ENCODE assay signal across 8 cellular contexts in genomic region chr14:69260246-69260978, GRCh38. TPM values are rescaled to one million over a fixed set of nuclear protein-coding genes. Genes with fewer than 3 reads are reported as not detected.
DNase-seq lines count a peak whose midpoint lies in the region; ATAC-seq, FAIRE-seq and TF ChIP-seq lines count a peak whose summit lies in the region.

No MANE protein-coding gene starts in this region.

- H3K4me2 ChIP-seq in GM12878 (ENCODE audit: control insufficient read depth, insufficient read depth), result peak overlapping the region; percentile 59

- H3K9me3 ChIP-seq in BE2C (no peaks in the 10 kb centered on the region), GM12878 (replicated peaks; ENCODE audit: control insufficient read depth, insufficient read depth, low read length) (no peaks in the 10 kb centered on the region), suprapubic skin (no peaks in the 10 kb centered on the region)

- WGBS in GM12878 (ENCODE audit: insufficient coverage, insufficient replicate concordance, low lambda C conversion rate, missing lambda C conversion rate), result 4% methylated on average over 61 of the region's 80 CpGs
- no CpG with 5 or more reads among the region's 80 CpGs for WGBS in suprapubic skin

- TF ChIP-seq EP300 in GM12878 (IDR thresholded peaks at IDR 0.05; ENCODE audit: borderline replicate concordance in 1 of 2, control insufficient read depth in 1 of 2, low read depth in 2 of 2, low read length in 2 of 2) (no peak), suprapubic skin (IDR thresholded peaks at IDR 0.05) (no peak)

- ATAC-seq in GM12878 (peak; percentile 10; the same call in 1 of the 3 replicates), GM21825 (IDR thresholded peaks at IDR 0.05; ENCODE audit: unreplicated experiment) (no peak)

- H3K27ac ChIP-seq in GM12878 (ENCODE audit: control insufficient read depth, insufficient read depth), result no peak overlapping the region
- H3K27ac ChIP-seq in suprapubic skin, result peak overlapping the region; percentile 63

- H3K9me3 Mint-ChIP-seq in HFFc6, result no peaks in the 10 kb centered on the region

- BruUV-seq in GM12878 (replicated peaks; lab: Mats Ljungman, UMichigan), result no TSS peak

- no peaks in the 10 kb centered on the region for H3K36me3 ChIP-seq in BE2C
- H3K36me3 ChIP-seq in GM12878 (ENCODE audit: control insufficient read depth in 2 of 2, insufficient read depth in 2 of 2, low read length in 1 of 2), result no peaks in the 10 kb centered on the region
- H3K36me3 ChIP-seq in suprapubic skin, result no peaks in the 10 kb centered on the region

- intact Hi-C loops in GM12878 (cut with micrococcal nuclease; ENCODE audit: unreplicated experiment), result loop anchor here (2.0 kb wide), 1 partner anchor 200 kb away; no protein-coding TSS in a partner anchor

- no peak for FAIRE-seq in GM12878 (lab: Jason Lieb, UNC)

- H3K79me2 ChIP-seq in GM12878 (ENCODE audit: control insufficient read depth, insufficient read depth, low read length), result no peaks in the 10 kb centered on the region

- POLR2A ChIA-PET in GM12878 (lab: Charles Lee), result no interaction called here

- peaks cover 27% of the 10 kb centered on the region for H3K4me1 Mint-ChIP-seq in HFFc6 (ENCODE audit: low read depth)

- H3K27me3 Mint-ChIP-seq in HFFc6 (ENCODE audit: insufficient read depth), result peaks cover 33% of the 10 kb centered on the region

- H3K27me3 ChIP-seq in BE2C, result peaks cover 11% of the 10 kb centered on the region
- peaks cover 22 to 25% of the 10 kb centered on the region in 2 experiments for H3K27me3 ChIP-seq in GM12878 (replicated peaks in 1 of 2; ENCODE audit: control insufficient read depth in 2 of 2, insufficient read depth in 2 of 2, low read length in 1 of 2)
- H3K27me3 ChIP-seq in suprapubic skin, result peaks cover 62% of the 10 kb centered on the region

- no peak overlapping the region for H3K9ac ChIP-seq in GM12878 (ENCODE audit: control insufficient read depth, insufficient read depth, low read length)

- SMC1A ChIA-PET in GM12878 (lab: Charles Lee; ENCODE audit: uncharacterized antibody, unreplicated experiment), result interaction anchor here (1.0 kb wide), 1 partner anchor 49 kb away, joined by 3 read pairs; no protein-coding TSS in a partner anchor

- H3K36me3 Mint-ChIP-seq in HFFc6 (ENCODE audit: low read depth), result no peaks in the 10 kb centered on the region

- CTCF ChIA-PET in GM12878 (lab: Yijun Ruan, JAX), result interaction anchor here (1.0 to 4.2 kb wide), 6 partner anchors 10 to 314 kb away, joined by 3 to 33 read pairs (median 4); partner anchors contain the start of gene CCDC177

- RAD21 ChIA-PET in GM12878 (lab: Charles Lee; ENCODE audit: unreplicated experiment), result interaction anchor here (1.0 to 3.6 kb wide), 5 partner anchors 94 to 221 kb away, joined by 3 to 34 read pairs (median 5); no protein-coding TSS in a partner anchor

- peak overlapping the region; percentile 65 for H3K4me3 Mint-ChIP-seq in HFFc6

- H3K4me1 ChIP-seq in BE2C (peaks cover 19% of the 10 kb centered on the region), GM12878 (ENCODE audit: control insufficient read depth, insufficient read depth, low read length) (peaks cover 4% of the 10 kb centered on the region), suprapubic skin (peaks cover 32% of the 10 kb centered on the region)

- H4K20me1 ChIP-seq in GM12878 (ENCODE audit: control insufficient read depth, insufficient read depth), result no peaks in the 10 kb centered on the region

- TF ChIP-seq POLR2A in GM12878 (IDR thresholded peaks at IDR 0.05; ENCODE audit: low read depth, low read length) (no peak), suprapubic skin (IDR thresholded peaks at IDR 0.05) (no peak)

- peak overlapping the region; percentile 49 for H3K4me3 ChIP-seq in BE2C (ENCODE audit: low read depth, low read length)
- H3K4me3 ChIP-seq in GM12878, result no peak overlapping the region; the same call in 1 of the 2 replicates
- peak overlapping the region; percentile 71 for H3K4me3 ChIP-seq in suprapubic skin

- no peak overlapping the region for H2AFZ ChIP-seq in GM12878 (ENCODE audit: control insufficient read depth, low read depth, low read length)

- DNase-seq in BE2C (peak; percentile 46), HFFc6 (no peak), GM12878 (ENCODE audit: low read depth, low spot score) (no peak), kidney tubule cell (ENCODE audit: low spot score) (peak; percentile 17), suprapubic skin (ENCODE audit: low spot score in 2 of 2) (no peak), SKM-1 (lab: John Stamatoyannopoulos, UW; ENCODE audit: unreplicated experiment) (no peak)
- DNase-seq in effector CD8-positive, alpha-beta T cell (lab: John Stamatoyannopoulos, UW), result no peak

- TF ChIP-seq CTCF in BE2C (IDR thresholded peaks at IDR 0.05; ENCODE audit: low read depth, low read length) (no peak), HFFc6 (IDR thresholded peaks at IDR 0.05) (no peak), GM12878 (IDR thresholded peaks at IDR 0.05 in 2 of 3, conservative IDR thresholded peaks at IDR 0.05 in 1 of 3; ENCODE audit: control insufficient read depth in 2 of 3, extremely low read depth in 1 of 3, insufficient read depth in 1 of 3, low read depth in 3 of 3, low read length in 3 of 3) (no peak), suprapubic skin (IDR thresholded peaks at IDR 0.05) (no peak)

- no peak for TF ChIP-seq RAD21 in GM12878 (IDR thresholded peaks at IDR 0.05; ENCODE audit: insufficient read depth, low read depth, low read length)

- H3K27ac Mint-ChIP-seq in HFFc6, result no peak overlapping the region

- in situ Hi-C loops in GM12878 (cut with MboI), result no loop called here

TF ChIP-seq in GM12878, 131 proteins besides CTCF, POLR2A, EP300 and RAD21 (continues in another document):
- no peak for TF ChIP-seq JUND (IDR thresholded peaks at IDR 0.05; ENCODE audit: low read depth, low read length)
- TF ChIP-seq MTA2 (IDR thresholded peaks at IDR 0.05; ENCODE audit: low read depth), result no peak
- no peak for TF ChIP-seq GABPA (IDR thresholded peaks at IDR 0.05; ENCODE audit: low read depth)
- no peak for TF ChIP-seq SPI1 (IDR thresholded peaks at IDR 0.05; ENCODE audit: borderline replicate concordance, insufficient read depth, low read depth, low read length)
- TF ChIP-seq SP1 (IDR thresholded peaks at IDR 0.05; ENCODE audit: low read depth, low read length), result no peak
- TF ChIP-seq, protein P1, sequence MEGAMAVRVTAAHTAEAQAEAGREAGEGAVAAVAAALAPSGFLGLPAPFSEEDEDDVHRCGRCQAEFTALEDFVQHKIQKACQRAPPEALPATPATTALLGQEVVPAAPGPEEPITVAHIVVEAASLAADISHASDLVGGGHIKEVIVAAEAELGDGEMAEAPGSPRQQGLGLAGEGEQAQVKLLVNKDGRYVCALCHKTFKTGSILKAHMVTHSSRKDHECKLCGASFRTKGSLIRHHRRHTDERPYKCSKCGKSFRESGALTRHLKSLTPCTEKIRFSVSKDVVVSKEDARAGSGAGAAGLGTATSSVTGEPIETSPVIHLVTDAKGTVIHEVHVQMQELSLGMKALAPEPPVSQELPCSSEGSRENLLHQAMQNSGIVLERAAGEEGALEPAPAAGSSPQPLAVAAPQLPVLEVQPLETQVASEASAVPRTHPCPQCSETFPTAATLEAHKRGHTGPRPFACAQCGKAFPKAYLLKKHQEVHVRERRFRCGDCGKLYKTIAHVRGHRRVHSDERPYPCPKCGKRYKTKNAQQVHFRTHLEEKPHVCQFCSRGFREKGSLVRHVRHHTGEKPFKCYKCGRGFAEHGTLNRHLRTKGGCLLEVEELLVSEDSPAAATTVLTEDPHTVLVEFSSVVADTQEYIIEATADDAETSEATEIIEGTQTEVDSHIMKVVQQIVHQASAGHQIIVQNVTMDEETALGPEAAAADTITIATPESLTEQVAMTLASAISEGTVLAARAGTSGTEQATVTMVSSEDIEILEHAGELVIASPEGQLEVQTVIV (IDR thresholded peaks at IDR 0.05; ENCODE audit: borderline replicate concordance, partially characterized antibody), result no peak
- TF ChIP-seq LARP7 (IDR thresholded peaks at IDR 0.05), result no peak
- TF ChIP-seq PAX8 (IDR thresholded peaks at IDR 0.05), result no peak
- TF ChIP-seq CBX5 (IDR thresholded peaks at IDR 0.05; ENCODE audit: low read depth), result no peak
- TF ChIP-seq HDAC2 (IDR thresholded peaks at IDR 0.05), result no peak
- no peak for TF ChIP-seq MLLT1 (IDR thresholded peaks at IDR 0.05)
- peak; percentile 78 for TF ChIP-seq HDAC6 (IDR thresholded peaks at IDR 0.05; ENCODE audit: unreplicated experiment)

RNA-seq across cellular contexts. Expression of gene GALNT16, which starts 0.5 kb away (rescaled TPM):
- polyA plus RNA-seq in BE2C (2012; ENCODE audit: insufficient read depth, insufficient read length, low read depth), result 5.4 TPM
- total RNA-seq in HFFc6 (2021; fragmentation: NEBNext Ultra II Directional; extraction: Animal tissue kit (Norgen Biotek cat#: 25700)), result under 1 TPM; 0.11 to 0.38 (median 0.24) TPM
- total RNA-seq in GM12878 (2013; cell fraction: nucleolus; rRNA removed), result 0.24 and 0.63 TPM in 2 replicates
- total RNA-seq in GM12878 (2014; rRNA removed) (under 0.01 and 0.05 TPM in 2 replicates), GM12878 (2014; rRNA removed; fragmentation: Illumina TruSeq; extraction: Trizol) (0.04 TPM in 1 of 2 replicates, not detected in the other), GM12878 (2021) (0.03 TPM in 1 of 2 replicates, not detected in the other), suprapubic skin (1 to 10 TPM; 2.1 to 4.6 (median 3.4) TPM)
- polyA plus RNA-seq in GM12878 (2011; ENCODE audit: low read depth), result not detected
- polyA plus RNA-seq in GM12878 (2011; rRNA removed) (0.08 and 0.13 TPM in 2 replicates), GM12878 (2014; fragmentation: Illumina TruSeq; extraction: Trizol) (0.03 TPM in 2 replicates), GM12878 (2014; fragmentation: Nextera tagmentation; extraction: Ambion mirVana) (under 1 TPM in 1 of 2 experiments, not detected in 1; 0.02 TPM), GM12878 (2014; rRNA removed) (0.01 and 0.05 TPM in 2 replicates), GM12878 (2016; fragmentation: Nextera tagmentation; extraction: Ambion mirVana) (not detected)
- polyA plus RNA-seq in GM12878 (2011; cell fraction: cytosol; rRNA removed), result 0.13 and 0.15 TPM in 2 replicates
- polyA plus RNA-seq in GM12878 (2011; cell fraction: nucleus; rRNA removed), result 0.39 and 0.48 TPM in 2 replicates
- polyA plus RNA-seq in GM12878 (2012), result 0.04 TPM in 2 replicates
- 0.37 and 0.82 TPM in 2 replicates for polyA minus RNA-seq in GM12878 (2011; rRNA and poly(A)+ RNA removed)
- 0.21 and 0.27 TPM in 2 replicates for polyA minus RNA-seq in GM12878 (2011; cell fraction: cytosol; rRNA and poly(A)+ RNA removed)
- 0.85 and 1.1 TPM in 2 replicates for polyA minus RNA-seq in GM12878 (2011; cell fraction: nucleus; rRNA and poly(A)+ RNA removed)

Comparison
In these comparisons a context has a peak if more than half of its experiments do, and no peak if none do; other contexts are left out.
1. DNase-seq: peak in BE2C (single experiment) and kidney tubule cell (single experiment); none in HFFc6 (single experiment), GM12878 (single experiment), suprapubic skin (0 of 2), SKM-1 (single experiment) and effector CD8-positive, alpha-beta T cell (single experiment).